ENCODE assay signal across 21 cellular contexts in the genomic region with DNA sequence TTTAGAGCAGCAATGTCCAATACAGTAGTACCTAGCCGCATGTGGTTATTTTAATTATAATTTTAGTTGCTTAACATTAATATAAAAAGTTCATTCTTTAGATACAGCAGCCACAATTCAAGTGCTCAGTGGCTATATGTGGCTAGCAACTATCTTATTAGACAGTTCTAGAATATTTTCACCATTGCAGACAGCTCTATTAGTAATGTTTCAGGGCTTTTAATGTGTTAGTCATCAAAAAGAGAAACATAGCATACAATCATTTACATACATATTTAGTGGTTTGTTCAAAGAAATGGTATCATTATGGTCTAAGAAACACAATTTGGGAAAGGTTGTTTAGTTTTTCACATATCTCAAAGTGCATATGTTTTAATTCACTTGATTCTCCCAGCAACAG.
"Had no signal": no experiment of that assay in that cellular context is flagged by ENCODE, and none has a peak within 500 bp of the region (broad histone marks: within the 10 kb centered on the region; RNA-seq: fewer than 3 reads in every experiment).

No MANE protein-coding gene starts in this region.

- DNase-seq: activated CD4-positive, alpha-beta memory T cell treated with anti-CD3 and anti-CD28 coated beads, Interleukin-2, amount 10 ng/mL, durations not matched to agents 7 days and 5 days; activated CD4-positive, alpha-beta T cell treated with anti-CD3 and anti-CD28 coated beads for 4 hours; activated effector memory CD4-positive, alpha-beta T cell treated with Interleukin-2 at 50 U/mL for 16 hours; activated naive CD4-positive, alpha-beta T cell treated with anti-CD3 and anti-CD28 coated beads, Interleukin-2, amount 50 U/mL, for 16 hours; activated T-cell treated with anti-CD3 and anti-CD28 coated beads, Interleukin-2, amount 50 U/mL, for 24 hours; adrenal gland; brain microvascular endothelial cell; cerebellar nuclear complex; effector memory CD4-positive, alpha-beta T cell; heart right ventricle; left colon; lower lobe of right lung; naive B cell; pancreas; stimulated activated CD4-positive, alpha-beta T cell treated with anti-CD3 and anti-CD28 coated beads, Interleukin-2, amount 100 ng/mL, for 48 hours; T-helper 2 cell; transverse colon had no signal

- H3K9ac ChIP-seq: neural progenitor cell had no signal

- H3K27ac ChIP-seq: adrenal gland, brain microvascular endothelial cell, gastroesophageal sphincter, heart right ventricle, lower lobe of right lung, neural progenitor cell, pancreas, transverse colon had no signal

- H2AFZ ChIP-seq: neural progenitor cell had no signal

- H3K36me3 ChIP-seq: adrenal gland, lower lobe of right lung, neural progenitor cell, pancreas, transverse colon had no signal

- H3K4me3 ChIP-seq: adrenal gland, gastroesophageal sphincter, heart right ventricle, lower lobe of right lung, neural progenitor cell, pancreas, transverse colon had no signal

- H3K4me1 ChIP-seq: adrenal gland, lower lobe of right lung, pancreas, transverse colon had no signal

- H3K9me3 ChIP-seq: adrenal gland, gastroesophageal sphincter, heart right ventricle, lower lobe of right lung, pancreas, transverse colon had no signal

- ATAC-seq: gastroesophageal sphincter; left colon; lower lobe of right lung; pancreas; stimulated activated memory B cell treated with anti-CD40 and anti-IgM and Interleukin-4, amounts not matched to agents 10 μg/mL and 1 μg/mL and 100 μg/mL, for 72 hours; WTC11 had no signal

- H3K4me2 ChIP-seq: neural progenitor cell had no signal

- H3K27me3 ChIP-seq: adrenal gland, brain microvascular endothelial cell, gastroesophageal sphincter, heart right ventricle, neural progenitor cell, pancreas, transverse colon had no signal
